ENCODE assay signal across 8 cellular contexts in genomic region chr17:39687546-39688474, GRCh38. TPM values are rescaled to one million over a fixed set of nuclear protein-coding genes. Genes with fewer than 3 reads are reported as not detected.
DNase-seq lines count a peak whose midpoint lies in the region; ATAC-seq and TF ChIP-seq lines count a peak whose summit lies in the region.

Gene PGAP3 (minus strand): TSS chr17:39688057. CDS start chr17:39688014, 43 bp downstream.

- peak within 1 kb of the TSS; percentile 90 for H2AFZ ChIP-seq in mammary epithelial cell (ENCODE audit: low read depth, low read length)
- H2AFZ ChIP-seq in smooth muscle cell (ENCODE audit: low read depth): peak within 1 kb of the TSS; percentile 98

- CTCF ChIA-PET in AG04450 (lab: Charles Lee): interaction anchor here (0.7 to 2.1 kb wide), 6 partner anchors 9 to 66 kb away, joined by 3 to 8 read pairs (median 4); no protein-coding TSS in a partner anchor
- CTCF ChIA-PET in mammary epithelial cell (lab: Charles Lee; ENCODE audit: low non-redundant PET): interaction anchor here (0.9 kb wide), 1 partner anchor 66 kb away, joined by 4 read pairs; no protein-coding TSS in a partner anchor

- POLR2A ChIA-PET in AG04450 (lab: Yijun Ruan, JAX): interaction anchor here (0.5 to 1.3 kb wide), 3 partner anchors 12 to 155 kb away, joined by 3 to 18 read pairs (median 4); partner anchors contain the start of genes ERBB2 and MIEN1

- H3K9ac ChIP-seq in mammary epithelial cell (ENCODE audit: insufficient read depth, low read length) (peak within 1 kb of the TSS; percentile 61), smooth muscle cell (ENCODE audit: low read depth) (peak within 1 kb of the TSS; percentile 76)

- no peaks in the 10 kb centered on the region for H3K9me3 Mint-ChIP-seq in immature natural killer cell

- dilution Hi-C loops in mammary epithelial cell (cut with HindIII; ENCODE audit: low sequenced_read_pairs): loop anchor here (5.0 kb wide), 1 partner anchor 54 kb away; no protein-coding TSS in a partner anchor

- H3K79me2 ChIP-seq in mammary epithelial cell (ENCODE audit: insufficient read depth, low read length): no peaks in the 10 kb centered on the region
- no peaks in the 10 kb centered on the region for H3K79me2 ChIP-seq in smooth muscle cell (ENCODE audit: low read depth)

- peak within 1 kb of the TSS; percentile 92 to 98 (median 96) for H3K27ac Mint-ChIP-seq in immature natural killer cell

- peaks cover 26 to 27% of the 10 kb centered on the region in 2 donors for H3K4me1 Mint-ChIP-seq in immature natural killer cell

- intact Hi-C loops in mammary epithelial cell (cut with micrococcal nuclease): loop anchor here (2.0 to 5.0 kb wide), 3 partner anchors 43 to 53 kb away; partner anchors contain the start of genes MIEN1 and STARD3

- in situ Hi-C loops in mammary epithelial cell (cut with MboI; ENCODE audit: low sequenced_read_pairs in 2 of 2): no loop called here

- peaks cover 11 to 14% (median 13%) of the 10 kb centered on the region in 3 donors for H3K36me3 Mint-ChIP-seq in immature natural killer cell

- peaks cover 3 to 11% (median 9%) of the 10 kb centered on the region in 3 donors for H3K27me3 Mint-ChIP-seq in immature natural killer cell (ENCODE audit: low read depth in 3 of 3)

- peaks cover 23% of the 10 kb centered on the region for H3K36me3 ChIP-seq in WERI-Rb-1
- no peaks in the 10 kb centered on the region for H3K36me3 ChIP-seq in mammary epithelial cell (ENCODE audit: insufficient read depth, low read length)
- H3K36me3 ChIP-seq in smooth muscle cell (ENCODE audit: low read depth): no peaks in the 10 kb centered on the region

- H3K27me3 ChIP-seq in AG04450 (ENCODE audit: control insufficient read depth, insufficient read depth, low read length) (no peaks in the 10 kb centered on the region), WERI-Rb-1 (ENCODE audit: insufficient read depth, low read depth, severe bottlenecking) (no peaks in the 10 kb centered on the region), mammary epithelial cell (ENCODE audit: insufficient read depth, low read length) (no peaks in the 10 kb centered on the region), smooth muscle cell (ENCODE audit: low read depth) (no peaks in the 10 kb centered on the region)

- ATAC-seq in GM18870 (IDR thresholded peaks at IDR 0.05; ENCODE audit: unreplicated experiment): peak; percentile 79
- peak; percentile 87 for ATAC-seq in HG03108 (IDR thresholded peaks at IDR 0.05; ENCODE audit: unreplicated experiment)

- H3K4me2 ChIP-seq in mammary epithelial cell (ENCODE audit: insufficient read depth, low read depth, low read length) (peak within 1 kb of the TSS; percentile 73), smooth muscle cell (peak within 1 kb of the TSS; percentile 97)

- H3F3A ChIP-seq in smooth muscle cell (ENCODE audit: low read depth): peaks cover 4% of the 10 kb centered on the region

- H3K4me3 ChIP-seq in AG04450 (ENCODE audit: low read depth, low read length): peak within 1 kb of the TSS; percentile 83
- H3K4me3 ChIP-seq in WERI-Rb-1 (ENCODE audit: low read depth, low read length): peak within 1 kb of the TSS; percentile 66
- peak within 1 kb of the TSS; percentile 50 to 76 (median 66) for H3K4me3 ChIP-seq in mammary epithelial cell (replicated peaks in 1 of 3; ENCODE audit: insufficient read depth in 1 of 3, low read depth in 2 of 3, low read length in 3 of 3)
- H3K4me3 ChIP-seq in smooth muscle cell: peak within 1 kb of the TSS; percentile 73

- H3K27ac ChIP-seq in AG04450 (ENCODE audit: low read depth, low read length): peak within 1 kb of the TSS; percentile 85
- peak within 1 kb of the TSS; percentile 99 for H3K27ac ChIP-seq in WERI-Rb-1
- H3K27ac ChIP-seq in mammary epithelial cell (ENCODE audit: insufficient read depth, low read depth, low read length): peak within 1 kb of the TSS; percentile 41
- H3K27ac ChIP-seq in smooth muscle cell (ENCODE audit: low read depth): peak within 1 kb of the TSS; percentile 73

- peak within 1 kb of the TSS; percentile 95 to 98 (median 97) for H3K4me3 Mint-ChIP-seq in immature natural killer cell

- TF ChIP-seq CTCF in AG04450 (IDR thresholded peaks at IDR 0.05; ENCODE audit: low read depth, low read length) (no peak), WERI-Rb-1 (IDR thresholded peaks at IDR 0.05; ENCODE audit: low read depth, low read length) (0 out of 2 replicates have a peak, but pooled peaks have one; percentile 17), mammary epithelial cell (conservative IDR thresholded peaks at IDR 0.05 in 1 of 2, IDR thresholded peaks at IDR 0.05 in 1 of 2; ENCODE audit: extremely low read depth in 1 of 2, insufficient read depth in 1 of 2, low read depth in 1 of 2, low read length in 2 of 2) (no peak), smooth muscle cell (IDR thresholded peaks at IDR 0.05; ENCODE audit: borderline replicate concordance, insufficient read depth, poor library complexity, severe bottlenecking) (no peak)

- peaks cover 10% of the 10 kb centered on the region for H3K4me1 ChIP-seq in mammary epithelial cell (ENCODE audit: insufficient read depth, low read length)
- peaks cover 4% of the 10 kb centered on the region for H3K4me1 ChIP-seq in smooth muscle cell (ENCODE audit: low read depth)

- WGBS in mammary epithelial cell (ENCODE audit: low coverage, missing lambda C conversion rate): under 1% methylated on average over 22 of the region's 45 CpGs
- WGBS in smooth muscle cell (ENCODE audit: low lambda C conversion rate): 7% methylated on average over 41 of the region's 45 CpGs

- DNase-seq in AG04450 (ENCODE audit: low read depth, low spot score) (peak; percentile 66), NCI-H2171 treated with DMSO at 0.1 percent for 48 hours (lab: John Stamatoyannopoulos, UW) (peak; percentile 98), WERI-Rb-1 (peak; percentile 94), mammary epithelial cell (peak; percentile 90), immature natural killer cell (peak; percentile 85 to 90 (median 88)), smooth muscle cell (lab: John Stamatoyannopoulos, UW; ENCODE audit: unreplicated experiment) (peak; percentile 55)

- H3K9me3 ChIP-seq in AG04450 (ENCODE audit: control insufficient read depth, insufficient read depth, low read length) (no peaks in the 10 kb centered on the region), WERI-Rb-1 (ENCODE audit: severe bottlenecking) (no peaks in the 10 kb centered on the region), mammary epithelial cell (replicated peaks; ENCODE audit: insufficient read depth, low read length) (no peaks in the 10 kb centered on the region), smooth muscle cell (replicated peaks; ENCODE audit: low read depth) (no peaks in the 10 kb centered on the region)

- TSS peak; percentile 87 for BruUV-seq in mammary epithelial cell (replicated peaks; lab: Mats Ljungman, UMichigan)

- H4K20me1 ChIP-seq in mammary epithelial cell (ENCODE audit: insufficient read depth, low read length): no peaks in the 10 kb centered on the region
- no peaks in the 10 kb centered on the region for H4K20me1 ChIP-seq in smooth muscle cell (ENCODE audit: low read depth)

RNA-seq across cellular contexts. Expression of gene PGAP3, which starts in this region (rescaled TPM):
- 9.6 and 13.9 TPM in 2 replicates for polyA plus RNA-seq in AG04450 (2011; rRNA removed)
- 10.4 and 15.8 TPM in 2 replicates for polyA minus RNA-seq in AG04450 (2011; rRNA and poly(A)+ RNA removed)
- total RNA-seq in mammary epithelial cell: 10 to 100 TPM in 1 of 2 donors, 1 to 10 TPM in 1; 8.3 to 13.2 TPM
- polyA plus RNA-seq in mammary epithelial cell: 5.0 TPM
- polyA minus RNA-seq in mammary epithelial cell: 6.7 TPM
- 10 to 100 TPM; 24.0 to 47.1 (median 37.8) TPM for polyA plus RNA-seq in immature natural killer cell
- 16.5 and 19.4 TPM in 2 replicates for total RNA-seq in smooth muscle cell
- 19.1 and 26.4 TPM in 2 replicates for polyA plus RNA-seq in smooth muscle cell

Comparison
In these comparisons a context has a peak if more than half of its experiments do, and no peak if none do; other contexts are left out.
1. Peak in every context shown above with its lines: DNase-seq, ATAC-seq, H3K4me3 ChIP-seq and H3K27ac ChIP-seq.
2. H3K27ac ChIP-seq: peak in every context shown above with its lines; median percentile 99 in WERI-Rb-1; 85 in AG04450; 73 in smooth muscle cell; 41 in mammary epithelial cell.